Comparison of ENCODE assay signal across 8 cellular contexts in the genomic region with DNA sequence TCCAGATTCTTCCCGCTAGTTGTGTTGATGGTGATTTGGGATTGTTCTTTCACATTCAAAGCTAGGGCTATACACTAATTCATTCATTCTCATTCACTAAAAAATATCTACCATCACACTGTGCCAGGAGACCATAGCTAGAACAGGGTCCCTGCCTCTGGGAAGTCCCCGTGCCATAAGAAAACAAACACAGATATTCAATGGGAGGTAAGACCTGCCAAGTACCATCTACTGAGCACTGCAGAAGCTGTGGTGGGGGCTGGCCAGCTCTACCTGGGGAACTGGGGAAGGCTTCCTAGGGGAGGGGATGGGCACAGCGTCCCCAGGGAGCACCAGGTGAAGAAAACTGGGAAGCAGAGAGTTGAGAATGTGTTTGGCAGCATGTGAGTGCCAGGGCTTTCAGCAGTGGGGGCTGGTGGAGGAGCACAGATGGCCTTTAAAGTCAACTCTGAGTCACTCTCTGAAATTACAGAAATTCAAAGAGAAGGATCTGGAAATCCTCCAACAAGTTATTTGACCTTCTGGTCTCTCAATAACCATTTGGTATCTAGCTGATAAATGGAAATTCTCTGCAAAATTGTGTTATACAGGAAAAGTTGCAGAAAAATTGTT.
A peak's percentile ranks its signal among the peaks of the same experiment; 100 is the strongest.
DNase-seq lines count a peak whose midpoint lies in the region; ATAC-seq and TF ChIP-seq lines count a peak whose summit lies in the region.

No MANE protein-coding gene starts in this region.

- H3K36me3 ChIP-seq in MG63 (no peaks in the 10 kb centered on the region), left lung (no peaks in the 10 kb centered on the region)

- intact Hi-C loops in CD4-positive, alpha-beta T cell (cut with DNase I, micrococcal nuclease) = loop anchor here (5.0 to 10.0 kb wide), 2 partner anchors 117 to 121 kb away; partner anchors contain the start of genes MCM8 (in 1 of the 2) and TRMT6 (in 1 of the 2)
- intact Hi-C loops in left lung (cut with DNase I) (no loop called here), posterior vena cava (cut with DNase I) (no loop called here)

- H3K4me3 ChIP-seq in MG63 (no peak overlapping the region), left lung (no peak overlapping the region)

- H3K4me3 Mint-ChIP-seq in CD4-positive, alpha-beta T cell = peak overlapping the region; percentile 88
- peak overlapping the region; percentile 19 for H3K4me3 Mint-ChIP-seq in activated naive CD8-positive, alpha-beta T cell treated with anti-CD3 and anti-CD28 coated beads, Interleukin-2, amount 50 U/mL, for 24 hours

- H3K27ac ChIP-seq in CD4-positive, alpha-beta T cell (ENCODE audit: low read depth, low read length) = peak overlapping the region; percentile 76
- peak overlapping the region; percentile 40 to 67 for H3K27ac ChIP-seq in left lung

- DNase-seq in CD4-positive, alpha-beta T cell = peak in 7 of 10 experiments; percentile 14 to 38 (median 28)
- DNase-seq in MG63 (peak; percentile 25), left lung (peak in 1 of 2 donors; percentile 43), medulla oblongata (ENCODE audit: extremely low spot score) (no peak), posterior vena cava (ENCODE audit: low spot score) (no peak)
- peak; percentile 23 for DNase-seq in activated naive CD8-positive, alpha-beta T cell treated with anti-CD3 and anti-CD28 coated beads, Interleukin-2, amount 50 U/mL, for 24 hours

- H3K27ac Mint-ChIP-seq in CD4-positive, alpha-beta T cell = peak overlapping the region; percentile 96
- peak overlapping the region; percentile 79 for H3K27ac Mint-ChIP-seq in activated naive CD8-positive, alpha-beta T cell treated with anti-CD3 and anti-CD28 coated beads, Interleukin-2, amount 50 U/mL, for 24 hours

- H3K9me3 Mint-ChIP-seq in CD4-positive, alpha-beta T cell = peaks cover 2% of the 10 kb centered on the region
- no peaks in the 10 kb centered on the region for H3K9me3 Mint-ChIP-seq in activated naive CD8-positive, alpha-beta T cell treated with anti-CD3 and anti-CD28 coated beads, Interleukin-2, amount 50 U/mL, for 24 hours

- CTCF ChIA-PET in CD4-positive, alpha-beta T cell (lab: Charles Lee) = interaction anchor here (0.6 to 1.7 kb wide), 5 partner anchors 8 to 136 kb away, joined by 3 to 4 read pairs (median 4); no protein-coding TSS in a partner anchor

- ATAC-seq in CD4-positive, alpha-beta T cell (ENCODE audit: poor library complexity) = peak; percentile 58
- ATAC-seq in activated naive CD8-positive, alpha-beta T cell treated with anti-CD3 and anti-CD28 coated beads, Interleukin-2, amount 50 U/mL, for 24 hours = peak; percentile 83
- ATAC-seq in left lung (peak; percentile 85), HG02970 (IDR thresholded peaks at IDR 0.05; ENCODE audit: low FRiP score, unreplicated experiment) (no peak), HG03439 (IDR thresholded peaks at IDR 0.05; ENCODE audit: unreplicated experiment) (no peak)

- H3K9me3 ChIP-seq in CD4-positive, alpha-beta T cell (ENCODE audit: control insufficient read depth, low read length) = peaks cover 5% of the 10 kb centered on the region
- H3K9me3 ChIP-seq in MG63 = no peaks in the 10 kb centered on the region
- H3K9me3 ChIP-seq in left lung = no peaks in the 10 kb centered on the region

- POLR2A ChIA-PET in CD4-positive, alpha-beta T cell (lab: Charles Lee) = interaction anchor here (0.7 to 1.2 kb wide), 4 partner anchors 9 to 33 kb away, joined by 3 to 7 read pairs (median 4); no protein-coding TSS in a partner anchor

- peaks cover 38% of the 10 kb centered on the region for H3K36me3 Mint-ChIP-seq in CD4-positive, alpha-beta T cell (ENCODE audit: low read depth)
- peaks cover 13% of the 10 kb centered on the region for H3K36me3 Mint-ChIP-seq in activated naive CD8-positive, alpha-beta T cell treated with anti-CD3 and anti-CD28 coated beads, Interleukin-2, amount 50 U/mL, for 24 hours (ENCODE audit: low read depth)

- H3K27me3 ChIP-seq in CD4-positive, alpha-beta T cell (ENCODE audit: control insufficient read depth, insufficient read depth, low read length) = no peaks in the 10 kb centered on the region
- no peaks in the 10 kb centered on the region for H3K27me3 ChIP-seq in MG63
- H3K27me3 ChIP-seq in left lung = no peaks in the 10 kb centered on the region

- H3K4me1 Mint-ChIP-seq in CD4-positive, alpha-beta T cell (ENCODE audit: low read depth) = peaks cover 51% of the 10 kb centered on the region
- H3K4me1 Mint-ChIP-seq in activated naive CD8-positive, alpha-beta T cell treated with anti-CD3 and anti-CD28 coated beads, Interleukin-2, amount 50 U/mL, for 24 hours = peaks cover 26% of the 10 kb centered on the region

- no peak for TF ChIP-seq CTCF in CD4-positive, alpha-beta T cell (IDR thresholded peaks at IDR 0.05)
- no peak for TF ChIP-seq CTCF in left lung (IDR thresholded peaks at IDR 0.05)

- H3K27me3 Mint-ChIP-seq in CD4-positive, alpha-beta T cell = no peaks in the 10 kb centered on the region
- H3K27me3 Mint-ChIP-seq in activated naive CD8-positive, alpha-beta T cell treated with anti-CD3 and anti-CD28 coated beads, Interleukin-2, amount 50 U/mL, for 24 hours = no peaks in the 10 kb centered on the region

- H3K4me1 ChIP-seq in left lung = peaks cover 8 to 14% of the 10 kb centered on the region in 2 donors

Comparison
In these comparisons a context has a peak if more than half of its experiments do, and no peak if none do; other contexts are left out.
1. ATAC-seq: peak in CD4-positive, alpha-beta T cell (single experiment), activated naive CD8-positive, alpha-beta T cell treated with anti-CD3 and anti-CD28 coated beads, Interleukin-2, amount 50 U/mL, for 24 hours (single experiment) and left lung (single experiment); none in HG02970 (single experiment) and HG03439 (single experiment).
2. DNase-seq: peak in CD4-positive, alpha-beta T cell (7 of 10), MG63 (single experiment) and activated naive CD8-positive, alpha-beta T cell treated with anti-CD3 and anti-CD28 coated beads, Interleukin-2, amount 50 U/mL, for 24 hours (single experiment); none in medulla oblongata (single experiment) and posterior vena cava (single experiment).
3. intact Hi-C loops: an anchor here in CD4-positive, alpha-beta T cell (5.0 to 10.0 kb wide); none called in left lung and posterior vena cava.